ENCODE assay signal across 20 cellular contexts in the genomic region with DNA sequence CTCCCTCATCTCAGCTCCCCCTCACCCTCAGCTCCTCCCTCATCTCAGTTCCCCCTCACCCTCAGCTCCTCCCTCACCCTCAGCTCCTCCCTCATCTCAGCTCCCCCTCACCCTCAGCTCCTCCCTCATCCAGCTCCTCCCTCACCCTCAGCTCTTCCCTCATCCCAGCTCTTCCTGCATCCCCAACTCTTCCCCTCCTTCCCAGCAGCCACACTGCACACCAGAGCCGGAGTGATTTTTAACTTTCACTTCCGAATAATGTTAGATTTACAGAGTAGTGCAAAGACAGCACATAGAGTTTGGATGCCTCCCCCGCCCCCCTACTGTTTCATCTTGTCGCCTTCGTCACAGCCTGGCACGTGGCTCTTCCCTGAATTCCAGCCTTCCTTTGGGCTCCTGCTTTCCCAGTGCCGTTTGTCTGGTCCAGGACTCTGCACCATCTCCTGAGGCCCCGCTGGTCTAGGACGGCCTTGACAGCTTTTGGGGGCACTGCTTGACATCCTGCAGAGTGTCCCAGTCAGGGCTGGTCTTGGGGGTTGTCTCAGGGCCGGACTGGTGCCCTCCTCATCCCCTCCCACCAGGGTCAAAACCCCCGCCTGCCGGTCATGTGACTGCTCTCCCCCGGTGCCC.
"Had no signal": no experiment of that assay in that cellular context is flagged by ENCODE, and none has a peak within 500 bp of the region (broad histone marks: within the 10 kb centered on the region; RNA-seq: fewer than 3 reads in every experiment).

No MANE protein-coding gene starts in this region.

- H3K27ac Mint-ChIP-seq: activated naive CD4-positive, alpha-beta T cell treated with anti-CD3 and anti-CD28 coated beads for 36 hours; activated naive CD8-positive, alpha-beta T cell treated with anti-CD3 and anti-CD28 coated beads, Interleukin-2, amount 50 U/mL, for 24 hours; activated T-helper 2 cell treated with anti-CD3 and anti-CD28 coated beads, Interferon-gamma antibody, Interleukin-2, Interleukin-4, amounts not matched to agents 10 μg/mL and 5 μg/mL and 100 μg/mL, durations not matched to agents 14 hours and 24 hours and 36 hours; nephron; stimulated activated naive CD8-positive, alpha-beta T cell treated with anti-CD3 and anti-CD28 coated beads, Interleukin-15, Interleukin-2, amounts not matched to agents 100 ng/mL and 50 ng/mL, for 24 hours; T-cell; type B pancreatic cell had no signal

- H3K9me2 ChIP-seq: SK-N-SH had no signal

- H3K4me3 ChIP-seq: ascending aorta, dorsolateral prefrontal cortex, gastroesophageal sphincter had no signal

- ATAC-seq: activated naive CD8-positive, alpha-beta T cell treated with anti-CD3 and anti-CD28 coated beads, Interleukin-2, amount 50 U/mL, for 24 hours; gastroesophageal sphincter; T-cell had no signal

- H3K9me3 Mint-ChIP-seq: activated naive CD4-positive, alpha-beta T cell treated with anti-CD3 and anti-CD28 coated beads for 36 hours; activated naive CD8-positive, alpha-beta T cell treated with anti-CD3 and anti-CD28 coated beads, Interleukin-2, amount 50 U/mL, for 24 hours; activated T-helper 2 cell treated with anti-CD3 and anti-CD28 coated beads, Interferon-gamma antibody, Interleukin-2, Interleukin-4, amounts not matched to agents 10 μg/mL and 5 μg/mL and 100 μg/mL, durations not matched to agents 14 hours and 24 hours and 36 hours; stimulated activated naive CD8-positive, alpha-beta T cell treated with anti-CD3 and anti-CD28 coated beads, Interleukin-15, Interleukin-2, amounts not matched to agents 100 ng/mL and 50 ng/mL, for 24 hours; T-cell; type B pancreatic cell had no signal

- H3K36me3 ChIP-seq: ascending aorta, gastroesophageal sphincter had no signal

- H3K4me3 Mint-ChIP-seq: activated naive CD4-positive, alpha-beta T cell treated with anti-CD3 and anti-CD28 coated beads for 36 hours; activated naive CD8-positive, alpha-beta T cell treated with anti-CD3 and anti-CD28 coated beads, Interleukin-2, amount 50 U/mL, for 24 hours; nephron; stimulated activated naive CD8-positive, alpha-beta T cell treated with anti-CD3 and anti-CD28 coated beads, Interleukin-15, Interleukin-2, amounts not matched to agents 100 ng/mL and 50 ng/mL, for 24 hours; T-cell; type B pancreatic cell had no signal

- H3K4me2 ChIP-seq: SK-N-SH had no signal

- H3K36me3 Mint-ChIP-seq: T-cell, type B pancreatic cell had no signal

- H3K27me3 ChIP-seq: ascending aorta had no signal

- H3K27ac ChIP-seq: ascending aorta, dorsolateral prefrontal cortex, gastroesophageal sphincter, parathyroid adenoma had no signal

- H3K9ac ChIP-seq: parathyroid adenoma, SK-N-SH had no signal

- H3K9me3 ChIP-seq: ascending aorta, gastroesophageal sphincter, SK-N-SH had no signal

- H3K79me2 ChIP-seq: parathyroid adenoma had no signal

- DNase-seq: activated CD4-positive, alpha-beta T cell treated with anti-CD3 and anti-CD28 coated beads, Interleukin-2, amount 50 U/mL, for 48 hours; activated CD4-positive, CD25-positive, alpha-beta regulatory T cell treated with anti-CD3 and anti-CD28 coated beads, Interleukin-2, amount 50 U/mL, for 72 hours; activated naive CD4-positive, alpha-beta T cell treated with anti-CD3 and anti-CD28 coated beads for 36 hours; activated naive CD8-positive, alpha-beta T cell treated with anti-CD3 and anti-CD28 coated beads, Interleukin-2, amount 50 U/mL, for 24 hours; dorsolateral prefrontal cortex; islet precursor cell; mesendoderm; SK-N-SH; small intestine; stimulated activated CD4-positive, alpha-beta T cell treated with anti-CD3 and anti-CD28 coated beads, Interleukin-4, amount 100 ng/mL, for 4 hours; stimulated activated CD8-positive, alpha-beta memory T cell treated with anti-CD3 and anti-CD28 coated beads, Interleukin-4, amount 100 ng/mL, for 48 hours; T-cell; T-helper 9 cell had no signal

- H2AFZ ChIP-seq: parathyroid adenoma had no signal

- H3K4me1 ChIP-seq: parathyroid adenoma had no signal

- H3K27me3 Mint-ChIP-seq: activated naive CD8-positive, alpha-beta T cell treated with anti-CD3 and anti-CD28 coated beads, Interleukin-2, amount 50 U/mL, for 24 hours; stimulated activated naive CD8-positive, alpha-beta T cell treated with anti-CD3 and anti-CD28 coated beads, Interleukin-15, Interleukin-2, amounts not matched to agents 100 ng/mL and 50 ng/mL, for 24 hours had no signal

- H3K4me1 Mint-ChIP-seq: activated naive CD8-positive, alpha-beta T cell treated with anti-CD3 and anti-CD28 coated beads, Interleukin-2, amount 50 U/mL, for 24 hours had no signal
